In genomic region chr15:33309602-33310276, GRCh38 we compare ENCODE assay signal across 11 cellular contexts. TPM values are rescaled to one million over a fixed set of nuclear protein-coding genes. Genes with fewer than 3 reads are reported as not detected.
DNase-seq lines count a peak whose midpoint lies in the region; ATAC-seq and TF ChIP-seq lines count a peak whose summit lies in the region.
"Had no signal": no experiment of that assay in that cellular context is flagged by ENCODE, and none has a peak within 500 bp of the region (broad histone marks: within the 10 kb centered on the region; RNA-seq: fewer than 3 reads in every experiment).

No MANE protein-coding gene starts in this region.

- H3K27me3 ChIP-seq in right atrium auricular region = no peaks in the 10 kb centered on the region

- TF ChIP-seq CTCF in right atrium auricular region (IDR thresholded peaks at IDR 0.05) = peak in 1 of 2 donors; percentile 27

- H3K9me3 ChIP-seq in right atrium auricular region = no peaks in the 10 kb centered on the region

- DNase-seq in left ventricle myocardium superior (no peak), right atrium auricular region (ENCODE audit: low spot score) (no peak), SK-MEL-5 (ENCODE audit: low read depth, low spot score) (peak; percentile 82), inferior parietal cortex (ENCODE audit: extremely low spot score) (peak; percentile 39), SHP77 treated with DMSO at 0.1 percent for 48 hours (lab: John Stamatoyannopoulos, UW) (no peak)
- DNase-seq: DND-41 had no signal

- ATAC-seq in left ventricle myocardium superior (peak; percentile 31), HG03460 (IDR thresholded peaks at IDR 0.05; ENCODE audit: unreplicated experiment) (no peak), HG03469 (IDR thresholded peaks at IDR 0.05; ENCODE audit: unreplicated experiment) (no peak), HG03196 (IDR thresholded peaks at IDR 0.05; ENCODE audit: unreplicated experiment) (no peak)

- no peak overlapping the region for H3K4me3 ChIP-seq in right atrium auricular region

- intact Hi-C loops in left ventricle myocardium superior (cut with micrococcal nuclease) = no loop called here

- peaks cover 0 to 5% of the 10 kb centered on the region in 2 donors for H3K4me1 ChIP-seq in right atrium auricular region

- in situ Hi-C loops in SK-MEL-5 (cut with HindIII; ENCODE audit: low pct_unique_long_range_greater_than_20kb, low sequenced_read_pairs) = no loop called here

- H3K36me3 ChIP-seq in right atrium auricular region = no peaks in the 10 kb centered on the region

- H3K27ac ChIP-seq in right atrium auricular region = no peak overlapping the region

RNA-seq across cellular contexts. Expression of gene RYR3, which starts 1.0 kb away (rescaled TPM):
- total RNA-seq in left ventricle myocardium superior = 0.02 TPM
- total RNA-seq in right atrium auricular region = under 1 TPM; 0.08 to 0.11 TPM
- total RNA-seq in SK-MEL-5 (2014; rRNA removed; shearing (Covaris generic)) = 0.08 and 0.16 TPM in 2 replicates
- 0.07 and 0.35 TPM in 2 replicates for polyA plus RNA-seq in SK-MEL-5 (2015; cell fraction: cytosol; rRNA removed)
- polyA plus RNA-seq in SK-MEL-5 (2015; cell fraction: nucleus; rRNA removed) = 0.16 and 0.65 TPM in 2 replicates
- total RNA-seq: dermis microvascular lymphatic vessel endothelial cell, NCI-H460 had no signal

Comparison
In these comparisons a context has a peak if more than half of its experiments do, and no peak if none do; other contexts are left out.
1. DNase-seq: peak in SK-MEL-5 (single experiment) and inferior parietal cortex (single experiment); none in left ventricle myocardium superior (single experiment), right atrium auricular region (single experiment) and SHP77 treated with DMSO at 0.1 percent for 48 hours (single experiment).